ENCODE assay signal across 8 cellular contexts in genomic region chr17:42675984-42676423, GRCh38. TPM values are rescaled to one million over a fixed set of nuclear protein-coding genes. Genes with fewer than 3 reads are reported as not detected.
DNase-seq lines count a peak whose midpoint lies in the region; ATAC-seq and TF ChIP-seq lines count a peak whose summit lies in the region.

No MANE protein-coding gene starts in this region.

- H3K4me3 Mint-ChIP-seq in activated CD4-positive, alpha-beta T cell treated with anti-CD3 and anti-CD28 coated beads for 36 hours, result peak overlapping the region; percentile 66

- no peak for ATAC-seq in activated CD4-positive, alpha-beta T cell treated with anti-CD3 and anti-CD28 coated beads for 36 hours

- H3K4me1 Mint-ChIP-seq in activated CD4-positive, alpha-beta T cell treated with anti-CD3 and anti-CD28 coated beads for 36 hours, result peaks cover 47% of the 10 kb centered on the region

- peak overlapping the region; percentile 69 to 85 (median 75) for H3K4me3 ChIP-seq in Peyer's patch
- H3K4me3 ChIP-seq in vagina, result peak overlapping the region; percentile 86 to 92

- peaks cover 0 to 25% (median 0%) of the 10 kb centered on the region in 3 donors for H3K36me3 ChIP-seq in Peyer's patch
- peaks cover 0 to 24% of the 10 kb centered on the region in 2 donors for H3K36me3 ChIP-seq in vagina

- H3K4me1 ChIP-seq in Peyer's patch (peaks cover 0 to 62% (median 40%) of the 10 kb centered on the region in 4 donors), vagina (peaks cover 81% of the 10 kb centered on the region)

- peak; percentile 43 for DNase-seq in activated CD4-positive, alpha-beta T cell treated with anti-CD3 and anti-CD28 coated beads for 36 hours
- no peak for DNase-seq in activated CD4-positive, alpha-beta T cell treated with anti-CD3 and anti-CD28 coated beads for 1 hour
- DNase-seq in Peyer's patch, result peak in 1 of 3 donors; percentile 70
- DNase-seq in ecto neural progenitor cell (ENCODE audit: low spot score), result peak; percentile 83
- peak; percentile 93 for DNase-seq in mesenteric fat pad (ENCODE audit: low spot score)
- DNase-seq in vagina (ENCODE audit: extremely low spot score in 2 of 2), result no peak
- DNase-seq in NCI-H2107 treated with DMSO at 0.1 percent for 48 hours (lab: John Stamatoyannopoulos, UW; ENCODE audit: unreplicated experiment), result no peak
- DNase-seq in activated CD8-positive, alpha-beta memory T cell treated with anti-CD3 and anti-CD28 coated beads, Interleukin-2, amount 50 U/mL, for 48 hours, result no peak

- peak overlapping the region; percentile 54 to 96 (median 90) for H3K27ac ChIP-seq in Peyer's patch
- H3K27ac ChIP-seq in vagina, result peak overlapping the region; percentile 98

- H3K9me3 ChIP-seq in Peyer's patch (no peaks in the 10 kb centered on the region), vagina (no peaks in the 10 kb centered on the region)

- H3K27me3 ChIP-seq in Peyer's patch (no peaks in the 10 kb centered on the region), vagina (no peaks in the 10 kb centered on the region)

- peak in 1 of 2 donors; percentile 19 for TF ChIP-seq POLR2A in Peyer's patch (IDR thresholded peaks at IDR 0.05)
- no peak for TF ChIP-seq POLR2A in vagina (IDR thresholded peaks at IDR 0.05)

- no peak overlapping the region for H3K27ac Mint-ChIP-seq in activated CD4-positive, alpha-beta T cell treated with anti-CD3 and anti-CD28 coated beads for 36 hours

- no peaks in the 10 kb centered on the region for H3K36me3 Mint-ChIP-seq in activated CD4-positive, alpha-beta T cell treated with anti-CD3 and anti-CD28 coated beads for 36 hours (ENCODE audit: low read depth)

- POLR2A ChIA-PET in activated CD4-positive, alpha-beta T cell treated with anti-CD3 and anti-CD28 coated beads for 36 hours (lab: Charles Lee), result interaction anchor here (0.9 kb wide), 1 partner anchor 31 kb away, joined by 3 read pairs; no protein-coding TSS in a partner anchor

- H3K27me3 Mint-ChIP-seq in activated CD4-positive, alpha-beta T cell treated with anti-CD3 and anti-CD28 coated beads for 36 hours, result peaks cover 26% of the 10 kb centered on the region

- CTCF ChIA-PET in activated CD4-positive, alpha-beta T cell treated with anti-CD3 and anti-CD28 coated beads for 36 hours (lab: Charles Lee), result interaction anchor here (0.8 to 1.6 kb wide), 3 partner anchors 67 to 98 kb away, joined by 3 to 5 read pairs (median 4); partner anchors contain the start of genes RAMP2, RETREG3 and TUBG1

- TF ChIP-seq CTCF in Peyer's patch (IDR thresholded peaks at IDR 0.05), result no peak
- TF ChIP-seq CTCF in vagina (IDR thresholded peaks at IDR 0.05), result no peak

- intact Hi-C loops in activated CD4-positive, alpha-beta T cell treated with anti-CD3 and anti-CD28 coated beads for 36 hours (cut with DNase I, micrococcal nuclease), result loop anchor here in 1 of 2 experiments (5.0 to 10.0 kb wide), 6 partner anchors 306 to 1446 kb away; partner anchors contain the start of genes HDAC5, KCNH4, PTGES3L and RUNDC1
- intact Hi-C loops in vagina (cut with DNase I), result no loop called here

- no peaks in the 10 kb centered on the region for H3K9me3 Mint-ChIP-seq in activated CD4-positive, alpha-beta T cell treated with anti-CD3 and anti-CD28 coated beads for 36 hours (ENCODE audit: low read depth)

RNA-seq across cellular contexts. Expression of gene PLEKHH3, which starts 0.8 kb away (rescaled TPM):
- total RNA-seq in activated CD4-positive, alpha-beta T cell treated with anti-CD3 and anti-CD28 coated beads for 36 hours, result under 1 TPM; 0.73 to 0.97 TPM
- total RNA-seq in Peyer's patch, result 10 to 100 TPM in 2 of 4 donors, 1 to 10 TPM in 2; 3.5 to 14.0 (median 10.8) TPM
- 16.8 TPM for total RNA-seq in mesenteric fat pad
- 44.9 TPM for total RNA-seq in vagina

RNA-seq across cellular contexts. Expression of gene CCR10, which starts 5.6 kb away (rescaled TPM):
- total RNA-seq in activated CD4-positive, alpha-beta T cell treated with anti-CD3 and anti-CD28 coated beads for 36 hours, result under 1 TPM; 0.18 to 0.37 TPM
- total RNA-seq in Peyer's patch, result 1 to 10 TPM in 1 of 4 donors, under 1 TPM in 1, not detected in 2; 0.40 to 2.8 TPM
- 1.2 TPM for total RNA-seq in mesenteric fat pad
- total RNA-seq in vagina, result 3.2 TPM

RNA-seq across cellular contexts. Expression of gene CNTNAP1, which starts 6.3 kb away (rescaled TPM):
- 1 to 10 TPM; 1.2 to 1.4 TPM for total RNA-seq in activated CD4-positive, alpha-beta T cell treated with anti-CD3 and anti-CD28 coated beads for 36 hours
- total RNA-seq in Peyer's patch (1 to 10 TPM in 3 of 4 donors, under 1 TPM in 1; 0.35 to 5.0 (median 1.3) TPM), mesenteric fat pad (3.7 TPM), vagina (5.9 TPM)

RNA-seq across cellular contexts. Expression of gene TUBG2, which starts 16.9 kb away (rescaled TPM):
- total RNA-seq in activated CD4-positive, alpha-beta T cell treated with anti-CD3 and anti-CD28 coated beads for 36 hours, result 1 to 10 TPM; 9.0 to 9.2 TPM
- total RNA-seq in Peyer's patch, result 10 to 100 TPM in 3 of 4 donors, 1 to 10 TPM in 1; 5.6 to 79.2 (median 16.6) TPM
- total RNA-seq in mesenteric fat pad, result 17.6 TPM
- 44.7 TPM for total RNA-seq in vagina

Comparison
In these comparisons a context has a peak if more than half of its experiments do, and no peak if none do; other contexts are left out.
1. DNase-seq: peak in activated CD4-positive, alpha-beta T cell treated with anti-CD3 and anti-CD28 coated beads for 36 hours (single experiment), ecto neural progenitor cell (single experiment) and mesenteric fat pad (single experiment); none in activated CD4-positive, alpha-beta T cell treated with anti-CD3 and anti-CD28 coated beads for 1 hour (single experiment), vagina (0 of 2), NCI-H2107 treated with DMSO at 0.1 percent for 48 hours (single experiment) and activated CD8-positive, alpha-beta memory T cell treated with anti-CD3 and anti-CD28 coated beads, Interleukin-2, amount 50 U/mL, for 48 hours (single experiment).